24 cellular contexts compared by ENCODE assay signal in genomic region chr18:24341361-24341760, GRCh38.
"Had no signal": no experiment of that assay in that cellular context is flagged by ENCODE, and none has a peak within 500 bp of the region (broad histone marks: within the 10 kb centered on the region; RNA-seq: fewer than 3 reads in every experiment).

No MANE protein-coding gene starts in this region.

- H3K4me2 ChIP-seq: neural progenitor cell had no signal

- H2AFZ ChIP-seq: neural progenitor cell, parathyroid adenoma had no signal

- H3K4me1 ChIP-seq: gastrocnemius medialis, left lung, neural progenitor cell, parathyroid adenoma, right atrium auricular region, spleen, tibial nerve, upper lobe of left lung had no signal

- H3K4me3 ChIP-seq: gastrocnemius medialis, left lung, neural progenitor cell, right atrium auricular region, skin epidermis, spleen, thoracic aorta, tibial nerve, upper lobe of left lung had no signal

- H3K9me3 ChIP-seq: gastrocnemius medialis, left lung, right atrium auricular region, spleen, thoracic aorta, tibial nerve, upper lobe of left lung had no signal

- FAIRE-seq: urothelium cell line had no signal

- DNase-seq: cortex of kidney; foreskin fibroblast; gastrocnemius medialis; head of caudate nucleus; left cardiac atrium; left lung; mesendoderm; midbrain; naive thymus-derived CD4-positive, alpha-beta T cell; spleen; stimulated activated CD4-positive, alpha-beta T cell treated with anti-CD3 and anti-CD28 coated beads, Interleukin-4, amount 100 ng/mL, for 4 hours; stimulated activated naive CD8-positive, alpha-beta T cell treated with anti-CD3 and anti-CD28 coated beads, Interleukin-15, Interleukin-2, amounts not matched to agents 100 U/mL and 50 U/mL, for 24 hours; substantia nigra; upper lobe of left lung had no signal

- H3K9ac ChIP-seq: neural progenitor cell, parathyroid adenoma had no signal

- H3K36me3 ChIP-seq: gastrocnemius medialis, left lung, neural progenitor cell, right atrium auricular region, spleen, thoracic aorta, tibial nerve, upper lobe of left lung had no signal

- H3K27ac ChIP-seq: epithelial cell of prostate, gastrocnemius medialis, left lung, neural progenitor cell, parathyroid adenoma, right atrium auricular region, skin epidermis, spleen, thoracic aorta, tibial nerve, upper lobe of left lung had no signal

- ATAC-seq: esophagus mucosa; gastrocnemius medialis; left cardiac atrium; left lung; naive thymus-derived CD4-positive, alpha-beta T cell; stimulated activated memory B cell treated with anti-CD40 and anti-IgM and Interleukin-4, amounts not matched to agents 10 μg/mL and 1 μg/mL and 100 μg/mL, for 72 hours; stimulated activated naive CD8-positive, alpha-beta T cell treated with anti-CD3 and anti-CD28 coated beads, Interleukin-15, Interleukin-2, amounts not matched to agents 100 U/mL and 50 U/mL, for 24 hours had no signal

- H3K27me3 ChIP-seq: gastrocnemius medialis, left lung, neural progenitor cell, right atrium auricular region, spleen, tibial nerve, upper lobe of left lung had no signal
